21 cellular contexts compared by ENCODE assay signal in genomic region chr11:17883946-17884345, GRCh38.
"Had no signal": no experiment of that assay in that cellular context is flagged by ENCODE, and none has a peak within 500 bp of the region (broad histone marks: within the 10 kb centered on the region; RNA-seq: fewer than 3 reads in every experiment).

No MANE protein-coding gene starts in this region.

- H3K27ac ChIP-seq: KMS-11, SJSA1, SK-N-MC had no signal

- H3K4me1 ChIP-seq: SJSA1 had no signal

- H3K4me3 ChIP-seq: K562, SJSA1, SK-N-MC had no signal

- H3K4me2 ChIP-seq: KMS-11 had no signal

- H3K9me3 ChIP-seq: SJSA1 had no signal

- H3K36me3 ChIP-seq: SJSA1 had no signal

- ATAC-seq: K562 had no signal

- DNase-seq: Kasumi-1, MM.1S, NCI-H1092 treated with DMSO at 0.1 percent for 48 hours, NCI-H1436, NCI-H187, NCI-H2029, NCI-H2081 treated with DMSO at 0.1 percent for 48 hours, NCI-H2171, NCI-H226, NCI-H446, NCI-H510A, NCI-H524 treated with DMSO at 0.1 percent for 48 hours, NCI-H69, NCI-H774, Right ventricle myocardium superior, RPMI8226, SIG-M5 had no signal

- H3K27me3 ChIP-seq: SJSA1 had no signal
